In genomic region chr1:156592158-156592909, GRCh38 we compare ENCODE assay signal across 8 cellular contexts.
DNase-seq lines count a peak whose midpoint lies in the region; ATAC-seq and TF ChIP-seq lines count a peak whose summit lies in the region.

No MANE protein-coding gene starts in this region.

- peak overlapping the region; percentile 67 for H2AFZ ChIP-seq in KMS-11 (ENCODE audit: low read depth)

- H3K27me3 ChIP-seq in KMS-11 (ENCODE audit: insufficient read depth, low read depth): no peaks in the 10 kb centered on the region
- no peaks in the 10 kb centered on the region for H3K27me3 ChIP-seq in muscle layer of colon (ENCODE audit: control insufficient read depth in 1 of 2, insufficient read depth in 2 of 2, low read length in 2 of 2)

- H3K4me1 ChIP-seq in KMS-11 (ENCODE audit: low read depth, poor library complexity, severe bottlenecking) (peaks cover 35% of the 10 kb centered on the region), muscle layer of colon (ENCODE audit: insufficient read depth, low read length) (peaks cover 12% of the 10 kb centered on the region)

- H3K4me1 Mint-ChIP-seq in central memory CD8-positive, alpha-beta T cell: peaks cover 23% of the 10 kb centered on the region

- no peak for ATAC-seq in central memory CD8-positive, alpha-beta T cell (replicated peaks; ENCODE audit: extremely low read depth, poor library complexity, severe bottlenecking)
- no peak for ATAC-seq in HG02970 (IDR thresholded peaks at IDR 0.05; ENCODE audit: low FRiP score, unreplicated experiment)

- H4K20me1 ChIP-seq in KMS-11 (ENCODE audit: insufficient read depth): no peaks in the 10 kb centered on the region

- H3K9ac ChIP-seq in KMS-11 (peak overlapping the region; percentile 82), muscle layer of colon (ENCODE audit: low read length) (peak overlapping the region; percentile 72)

- H3K4me2 ChIP-seq in KMS-11: peak overlapping the region; percentile 68

- peaks cover 21% of the 10 kb centered on the region for H3K36me3 Mint-ChIP-seq in central memory CD8-positive, alpha-beta T cell (ENCODE audit: insufficient read depth)

- DNase-seq in AG10803 (ENCODE audit: low read depth) (no peak), COLO668 (lab: John Stamatoyannopoulos, UW; ENCODE audit: unreplicated experiment) (no peak), NCI-H128 (lab: John Stamatoyannopoulos, UW; ENCODE audit: unreplicated experiment) (no peak), NCI-H1417 treated with DMSO at 0.1 percent for 48 hours (lab: John Stamatoyannopoulos, UW) (no peak)
- DNase-seq in central memory CD8-positive, alpha-beta T cell (ENCODE audit: low spot score in 2 of 2): no peak

- peak overlapping the region; percentile 76 for H3K27ac Mint-ChIP-seq in central memory CD8-positive, alpha-beta T cell (ENCODE audit: low read depth)

- H3K9me3 ChIP-seq in muscle layer of colon (ENCODE audit: low read length): no peaks in the 10 kb centered on the region

- peak overlapping the region; percentile 83 for H3K4me3 ChIP-seq in AG10803 (ENCODE audit: low read length)
- H3K4me3 ChIP-seq in KMS-11 (IDR thresholded peaks at IDR 0.05; ENCODE audit: insufficient read depth, low read depth, low read length): peak overlapping the region; percentile 99
- H3K4me3 ChIP-seq in muscle layer of colon (ENCODE audit: low read depth in 1 of 2, low read length in 2 of 2): peak overlapping the region; percentile 78 to 82

- H3K27ac ChIP-seq in KMS-11 (peak overlapping the region; percentile 43), muscle layer of colon (ENCODE audit: low read depth, low read length) (peak overlapping the region; percentile 90)

- no peaks in the 10 kb centered on the region for H3K27me3 Mint-ChIP-seq in central memory CD8-positive, alpha-beta T cell

- peak overlapping the region; percentile 76 for H3K4me3 Mint-ChIP-seq in central memory CD8-positive, alpha-beta T cell

- H3K9me3 Mint-ChIP-seq in central memory CD8-positive, alpha-beta T cell: no peaks in the 10 kb centered on the region

- no peak for TF ChIP-seq CTCF in AG10803 (conservative IDR thresholded peaks at IDR 0.05; ENCODE audit: low read length)
- 0 out of 2 replicates have a peak, but pooled peaks have one; percentile 28 for TF ChIP-seq CTCF in KMS-11 (conservative IDR thresholded peaks at IDR 0.05; ENCODE audit: low read depth, low read length)

- peaks cover 16% of the 10 kb centered on the region; the same call in 1 of the 2 replicates for H3K79me2 ChIP-seq in KMS-11 (ENCODE audit: insufficient read depth, low read depth)

- peaks cover 26% of the 10 kb centered on the region; the same call in 1 of the 2 replicates for H3K36me3 ChIP-seq in KMS-11 (ENCODE audit: insufficient read depth)
- H3K36me3 ChIP-seq in muscle layer of colon (ENCODE audit: insufficient read depth, low read length): peaks cover 36% of the 10 kb centered on the region
